Comparison of ENCODE assay signal across 2 cellular contexts in the genomic region with DNA sequence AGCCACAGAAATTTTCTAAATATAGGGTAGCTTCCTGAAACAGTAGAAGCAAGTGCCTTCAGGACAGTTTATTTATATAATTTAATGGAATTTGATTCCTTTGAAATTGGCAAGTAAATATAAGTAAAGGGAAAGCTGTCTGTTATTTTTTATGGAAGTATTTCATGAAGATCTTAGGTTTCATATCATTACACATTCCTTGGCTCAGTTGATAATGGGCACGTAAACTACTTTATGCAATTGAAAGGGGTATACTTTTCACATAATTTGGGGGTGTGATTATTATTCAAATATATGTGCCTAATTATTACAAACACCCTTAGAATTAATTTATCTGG.
TF ChIP-seq lines count a peak whose summit lies in the region.

No MANE protein-coding gene starts in this region.

TF ChIP-seq in GM23338, 12 proteins besides CTCF, POLR2A, EP300 and RAD21 (continued from another document):
- no peak for TF ChIP-seq EZH2phosphoT487 (IDR thresholded peaks at IDR 0.05; ENCODE audit: unreplicated experiment)
- TF ChIP-seq ZNF331 (CRISPR knock-in tag; IDR thresholded peaks at IDR 0.05; ENCODE audit: low read depth), result no peak
- no peak for TF ChIP-seq CREB1 (CRISPR knock-in tag; IDR thresholded peaks at IDR 0.05; ENCODE audit: low read depth)
- TF ChIP-seq ZNF114 (CRISPR knock-in tag; IDR thresholded peaks at IDR 0.05), result no peak
- TF ChIP-seq, protein P1, sequence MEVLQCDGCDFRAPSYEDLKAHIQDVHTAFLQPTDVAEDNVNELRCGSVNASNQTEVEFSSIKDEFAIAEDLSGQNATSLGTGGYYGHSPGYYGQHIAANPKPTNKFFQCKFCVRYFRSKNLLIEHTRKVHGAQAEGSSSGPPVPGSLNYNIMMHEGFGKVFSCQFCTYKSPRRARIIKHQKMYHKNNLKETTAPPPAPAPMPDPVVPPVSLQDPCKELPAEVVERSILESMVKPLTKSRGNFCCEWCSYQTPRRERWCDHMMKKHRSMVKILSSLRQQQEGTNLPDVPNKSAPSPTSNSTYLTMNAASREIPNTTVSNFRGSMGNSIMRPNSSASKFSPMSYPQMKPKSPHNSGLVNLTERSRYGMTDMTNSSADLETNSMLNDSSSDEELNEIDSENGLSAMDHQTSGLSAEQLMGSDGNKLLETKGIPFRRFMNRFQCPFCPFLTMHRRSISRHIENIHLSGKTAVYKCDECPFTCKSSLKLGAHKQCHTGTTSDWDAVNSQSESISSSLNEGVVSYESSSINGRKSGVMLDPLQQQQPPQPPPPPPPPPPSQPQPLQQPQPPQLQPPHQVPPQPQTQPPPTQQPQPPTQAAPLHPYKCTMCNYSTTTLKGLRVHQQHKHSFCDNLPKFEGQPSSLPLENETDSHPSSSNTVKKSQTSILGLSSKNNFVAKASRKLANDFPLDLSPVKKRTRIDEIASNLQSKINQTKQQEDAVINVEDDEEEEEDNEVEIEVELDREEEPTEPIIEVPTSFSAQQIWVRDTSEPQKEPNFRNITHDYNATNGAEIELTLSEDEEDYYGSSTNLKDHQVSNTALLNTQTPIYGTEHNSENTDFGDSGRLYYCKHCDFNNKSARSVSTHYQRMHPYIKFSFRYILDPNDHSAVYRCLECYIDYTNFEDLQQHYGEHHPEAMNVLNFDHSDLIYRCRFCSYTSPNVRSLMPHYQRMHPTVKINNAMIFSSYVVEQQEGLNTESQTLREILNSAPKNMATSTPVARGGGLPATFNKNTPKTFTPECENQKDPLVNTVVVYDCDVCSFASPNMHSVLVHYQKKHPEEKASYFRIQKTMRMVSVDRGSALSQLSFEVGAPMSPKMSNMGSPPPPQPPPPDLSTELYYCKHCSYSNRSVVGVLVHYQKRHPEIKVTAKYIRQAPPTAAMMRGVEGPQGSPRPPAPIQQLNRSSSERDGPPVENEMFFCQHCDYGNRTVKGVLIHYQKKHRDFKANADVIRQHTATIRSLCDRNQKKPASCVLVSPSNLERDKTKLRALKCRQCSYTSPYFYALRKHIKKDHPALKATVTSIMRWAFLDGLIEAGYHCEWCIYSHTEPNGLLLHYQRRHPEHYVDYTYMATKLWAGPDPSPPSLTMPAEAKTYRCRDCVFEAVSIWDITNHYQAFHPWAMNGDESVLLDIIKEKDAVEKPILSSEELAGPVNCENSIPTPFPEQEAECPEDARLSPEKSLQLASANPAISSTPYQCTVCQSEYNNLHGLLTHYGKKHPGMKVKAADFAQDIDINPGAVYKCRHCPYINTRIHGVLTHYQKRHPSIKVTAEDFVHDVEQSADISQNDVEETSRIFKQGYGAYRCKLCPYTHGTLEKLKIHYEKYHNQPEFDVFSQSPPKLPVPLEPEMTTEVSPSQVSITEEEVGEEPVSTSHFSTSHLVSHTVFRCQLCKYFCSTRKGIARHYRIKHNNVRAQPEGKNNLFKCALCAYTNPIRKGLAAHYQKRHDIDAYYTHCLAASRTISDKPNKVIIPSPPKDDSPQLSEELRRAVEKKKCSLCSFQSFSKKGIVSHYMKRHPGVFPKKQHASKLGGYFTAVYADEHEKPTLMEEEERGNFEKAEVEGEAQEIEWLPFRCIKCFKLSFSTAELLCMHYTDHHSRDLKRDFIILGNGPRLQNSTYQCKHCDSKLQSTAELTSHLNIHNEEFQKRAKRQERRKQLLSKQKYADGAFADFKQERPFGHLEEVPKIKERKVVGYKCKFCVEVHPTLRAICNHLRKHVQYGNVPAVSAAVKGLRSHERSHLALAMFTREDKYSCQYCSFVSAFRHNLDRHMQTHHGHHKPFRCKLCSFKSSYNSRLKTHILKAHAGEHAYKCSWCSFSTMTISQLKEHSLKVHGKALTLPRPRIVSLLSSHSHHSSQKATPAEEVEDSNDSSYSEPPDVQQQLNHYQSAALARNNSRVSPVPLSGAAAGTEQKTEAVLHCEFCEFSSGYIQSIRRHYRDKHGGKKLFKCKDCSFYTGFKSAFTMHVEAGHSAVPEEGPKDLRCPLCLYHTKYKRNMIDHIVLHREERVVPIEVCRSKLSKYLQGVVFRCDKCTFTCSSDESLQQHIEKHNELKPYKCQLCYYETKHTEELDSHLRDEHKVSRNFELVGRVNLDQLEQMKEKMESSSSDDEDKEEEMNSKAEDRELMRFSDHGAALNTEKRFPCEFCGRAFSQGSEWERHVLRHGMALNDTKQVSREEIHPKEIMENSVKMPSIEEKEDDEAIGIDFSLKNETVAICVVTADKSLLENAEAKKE (CRISPR knock-in tag; IDR thresholded peaks at IDR 0.05), result no peak
- no peak for TF ChIP-seq EZH2 (IDR thresholded peaks at IDR 0.05; ENCODE audit: low read depth, unreplicated experiment)
- TF ChIP-seq POLR2AphosphoS5 (IDR thresholded peaks at IDR 0.05; ENCODE audit: low read depth), result no peak
- TF ChIP-seq JUNB (IDR thresholded peaks at IDR 0.05; ENCODE audit: unreplicated experiment), result no peak
- TF ChIP-seq, protein P2, sequence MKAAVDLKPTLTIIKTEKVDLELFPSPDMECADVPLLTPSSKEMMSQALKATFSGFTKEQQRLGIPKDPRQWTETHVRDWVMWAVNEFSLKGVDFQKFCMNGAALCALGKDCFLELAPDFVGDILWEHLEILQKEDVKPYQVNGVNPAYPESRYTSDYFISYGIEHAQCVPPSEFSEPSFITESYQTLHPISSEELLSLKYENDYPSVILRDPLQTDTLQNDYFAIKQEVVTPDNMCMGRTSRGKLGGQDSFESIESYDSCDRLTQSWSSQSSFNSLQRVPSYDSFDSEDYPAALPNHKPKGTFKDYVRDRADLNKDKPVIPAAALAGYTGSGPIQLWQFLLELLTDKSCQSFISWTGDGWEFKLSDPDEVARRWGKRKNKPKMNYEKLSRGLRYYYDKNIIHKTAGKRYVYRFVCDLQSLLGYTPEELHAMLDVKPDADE (IDR thresholded peaks at IDR 0.05), result no peak
- TF ChIP-seq STAT1 (IDR thresholded peaks at IDR 0.05; ENCODE audit: unreplicated experiment), result no peak
- TF ChIP-seq, protein P3, sequence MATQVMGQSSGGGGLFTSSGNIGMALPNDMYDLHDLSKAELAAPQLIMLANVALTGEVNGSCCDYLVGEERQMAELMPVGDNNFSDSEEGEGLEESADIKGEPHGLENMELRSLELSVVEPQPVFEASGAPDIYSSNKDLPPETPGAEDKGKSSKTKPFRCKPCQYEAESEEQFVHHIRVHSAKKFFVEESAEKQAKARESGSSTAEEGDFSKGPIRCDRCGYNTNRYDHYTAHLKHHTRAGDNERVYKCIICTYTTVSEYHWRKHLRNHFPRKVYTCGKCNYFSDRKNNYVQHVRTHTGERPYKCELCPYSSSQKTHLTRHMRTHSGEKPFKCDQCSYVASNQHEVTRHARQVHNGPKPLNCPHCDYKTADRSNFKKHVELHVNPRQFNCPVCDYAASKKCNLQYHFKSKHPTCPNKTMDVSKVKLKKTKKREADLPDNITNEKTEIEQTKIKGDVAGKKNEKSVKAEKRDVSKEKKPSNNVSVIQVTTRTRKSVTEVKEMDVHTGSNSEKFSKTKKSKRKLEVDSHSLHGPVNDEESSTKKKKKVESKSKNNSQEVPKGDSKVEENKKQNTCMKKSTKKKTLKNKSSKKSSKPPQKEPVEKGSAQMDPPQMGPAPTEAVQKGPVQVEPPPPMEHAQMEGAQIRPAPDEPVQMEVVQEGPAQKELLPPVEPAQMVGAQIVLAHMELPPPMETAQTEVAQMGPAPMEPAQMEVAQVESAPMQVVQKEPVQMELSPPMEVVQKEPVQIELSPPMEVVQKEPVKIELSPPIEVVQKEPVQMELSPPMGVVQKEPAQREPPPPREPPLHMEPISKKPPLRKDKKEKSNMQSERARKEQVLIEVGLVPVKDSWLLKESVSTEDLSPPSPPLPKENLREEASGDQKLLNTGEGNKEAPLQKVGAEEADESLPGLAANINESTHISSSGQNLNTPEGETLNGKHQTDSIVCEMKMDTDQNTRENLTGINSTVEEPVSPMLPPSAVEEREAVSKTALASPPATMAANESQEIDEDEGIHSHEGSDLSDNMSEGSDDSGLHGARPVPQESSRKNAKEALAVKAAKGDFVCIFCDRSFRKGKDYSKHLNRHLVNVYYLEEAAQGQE (IDR thresholded peaks at IDR 0.05; ENCODE audit: unreplicated experiment), result no peak

TF ChIP-seq in endothelial cell of umbilical vein, 7 proteins besides CTCF, POLR2A, EP300 and RAD21:
- TF ChIP-seq GATA2 (IDR thresholded peaks at IDR 0.05; ENCODE audit: insufficient read depth, insufficient read length, low read depth, low read length) (no peak), FOS (IDR thresholded peaks at IDR 0.05; ENCODE audit: borderline replicate concordance, insufficient read depth, low read length) (no peak), EZH2 (IDR thresholded peaks at IDR 0.05; ENCODE audit: borderline replicate concordance, low read depth, low read length, severe bottlenecking) (no peak), MYC (IDR thresholded peaks at IDR 0.05; ENCODE audit: low read depth, low read length) (no peak), POLR2AphosphoS5 (IDR thresholded peaks at IDR 0.05; ENCODE audit: insufficient read depth, low read depth, low read length) (no peak), JUN (IDR thresholded peaks at IDR 0.05; ENCODE audit: borderline replicate concordance, insufficient read depth, insufficient read length, low read depth) (no peak)
- TF ChIP-seq, protein P4, sequence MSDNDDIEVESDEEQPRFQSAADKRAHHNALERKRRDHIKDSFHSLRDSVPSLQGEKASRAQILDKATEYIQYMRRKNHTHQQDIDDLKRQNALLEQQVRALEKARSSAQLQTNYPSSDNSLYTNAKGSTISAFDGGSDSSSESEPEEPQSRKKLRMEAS (IDR thresholded peaks at IDR 0.05; ENCODE audit: insufficient read depth, insufficient read length), result no peak
